27 cellular contexts compared by ENCODE assay signal in genomic region chr2:86102157-86102556, GRCh38.
"Had no signal": no experiment of that assay in that cellular context is flagged by ENCODE, and none has a peak within 500 bp of the region (broad histone marks: within the 10 kb centered on the region; RNA-seq: fewer than 3 reads in every experiment).

No MANE protein-coding gene starts in this region.

- ATAC-seq: WTC11 had no signal

- H3K27ac ChIP-seq: KMS-11, Peyer's patch, RWPE1, SJCRH30 had no signal

- H3K27me3 ChIP-seq: Peyer's patch, SJCRH30 had no signal

- H3K4me1 ChIP-seq: SJCRH30 had no signal

- H3K9me3 ChIP-seq: Peyer's patch, SJCRH30 had no signal

- H3K4me2 ChIP-seq: KMS-11 had no signal

- H3K4me3 ChIP-seq: Peyer's patch, SJCRH30 had no signal

- FAIRE-seq: bronchial epithelial cell had no signal

- H3K9ac ChIP-seq: KMS-11 had no signal

- H3K27me3 Mint-ChIP-seq: activated naive CD8-positive, alpha-beta T cell treated with anti-CD3 and anti-CD28 coated beads, Interleukin-2, amount 10 ng/mL, durations not matched to agents 7 days and 5 days; IgD-negative memory B cell had no signal

- H3K27ac Mint-ChIP-seq: activated T-helper 1 cell treated with anti-CD3 and anti-CD28 coated beads, Interleukin-12 subunit alpha, Interleukin-12 subunit beta, Interleukin-2, Interleukin-4 antibody, amounts not matched to agents 30 ng/mL and 10 ng/mL and 1 ng/mL, durations not matched to agents 14 hours and 24 hours and 36 hours; T-helper 1 cell treated with Interleukin-12 subunit alpha and Interleukin-12 subunit beta and Interleukin-4 antibody, amounts not matched to agents 30 μg/mL and 1 μg/mL, for 36 hours; WTC11 had no signal

- DNase-seq: activated CD4-positive, alpha-beta T cell treated with anti-CD3 and anti-CD28 coated beads for 48 hours; activated CD4-positive, alpha-beta T cell treated with anti-CD3 and anti-CD28 coated beads, Interleukin-2, amount 50 U/mL, for 4 hours; activated CD4-positive, CD25-positive, alpha-beta regulatory T cell treated with anti-CD3 and anti-CD28 coated beads, Interleukin-2, amount 50 U/mL, for 72 hours; activated CD8-positive, alpha-beta memory T cell treated with anti-CD3 and anti-CD28 coated beads for 24 hours; activated effector memory CD4-positive, alpha-beta T cell treated with anti-CD3 and anti-CD28 coated beads, Interleukin-2, amount 50 U/mL, for 16 hours; activated naive CD4-positive, alpha-beta T cell treated with Interleukin-2 at 50 U/mL for 16 hours; activated naive CD8-positive, alpha-beta T cell treated with anti-CD3 and anti-CD28 coated beads, Interleukin-2, amount 10 ng/mL, durations not matched to agents 7 days and 5 days; aorta; central memory CD4-positive, alpha-beta T cell; MM.1S; NCI-H1105; NCI-H1436; NCI-H187; NCI-H2081; NCI-H510A treated with DMSO at 0.1 percent for 48 hours; NCI-H69; Peyer's patch; Right ventricle myocardium superior; SJCRH30; T-helper 9 cell had no signal

- H3K9me3 Mint-ChIP-seq: IgD-negative memory B cell, WTC11 had no signal
